In genomic region chr19:42224940-42225717, GRCh38 we compare ENCODE assay signal across 28 cellular contexts.
"Had no signal": no experiment of that assay in that cellular context is flagged by ENCODE, and none has a peak within 500 bp of the region (broad histone marks: within the 10 kb centered on the region; RNA-seq: fewer than 3 reads in every experiment).

No MANE protein-coding gene starts in this region.

- DNase-seq: activated B cell treated with CpG ODN at 0.5 μM for 24 hours; activated CD4-positive, alpha-beta T cell treated with anti-CD3 and anti-CD28 coated beads, Interleukin-2, amount 50 U/mL, for 1 hour; activated naive CD4-positive, alpha-beta T cell treated with anti-CD3 and anti-CD28 coated beads for 36 hours; activated naive CD8-positive, alpha-beta T cell treated with anti-CD3 and anti-CD28 coated beads, Interleukin-2, amount 10 ng/mL, durations not matched to agents 7 days and 5 days; activated T-cell treated with anti-CD3 and anti-CD28 coated beads for 4 hours; activated T-cell treated with anti-CD3 and anti-CD28 coated beads, Interleukin-2, amount 50 U/mL, for 72 hours; brain microvascular endothelial cell; dorsolateral prefrontal cortex; effector memory CD4-positive, alpha-beta T cell; heart left ventricle; kidney glomerular epithelial cell; lower lobe of right lung; mesenchymal stem cell; naive thymus-derived CD8-positive, alpha-beta T cell; right cardiac atrium; stimulated activated CD4-positive, alpha-beta T cell treated with anti-CD3 and anti-CD28 coated beads, Interleukin-2, amount 100 ng/mL, for 48 hours; stimulated activated naive CD8-positive, alpha-beta T cell treated with anti-CD3 and anti-CD28 coated beads, Interleukin-15, Interleukin-2, amounts not matched to agents 100 U/mL and 50 U/mL, for 24 hours; T-cell; uterus had no signal

- H3K4me3 ChIP-seq: ascending aorta, coronary artery, dorsolateral prefrontal cortex, gastroesophageal sphincter, heart left ventricle, left lung, lower lobe of right lung, neural progenitor cell, thoracic aorta, uterus had no signal

- H3K27ac ChIP-seq: ascending aorta, brain microvascular endothelial cell, coronary artery, dorsolateral prefrontal cortex, gastroesophageal sphincter, heart left ventricle, left lung, lower lobe of right lung, neural progenitor cell, thoracic aorta, uterus had no signal

- H3K9ac ChIP-seq: neural progenitor cell had no signal

- H3K9me3 ChIP-seq: ascending aorta, gastroesophageal sphincter, heart left ventricle, left lung, lower lobe of right lung, thoracic aorta, uterus had no signal

- H3K4me3 Mint-ChIP-seq: activated B cell treated with CpG ODN at 0.5 μM for 24 hours; activated naive CD4-positive, alpha-beta T cell treated with anti-CD3 and anti-CD28 coated beads for 36 hours; activated naive CD8-positive, alpha-beta T cell treated with anti-CD3 and anti-CD28 coated beads, Interleukin-2, amount 10 ng/mL, durations not matched to agents 7 days and 5 days; activated T-cell treated with anti-CD3 and anti-CD28 coated beads, Interleukin-2, amount 50 U/mL, for 72 hours; naive thymus-derived CD8-positive, alpha-beta T cell; neural progenitor cell; T-cell; T-helper 2 cell treated with Interferon-gamma antibody and Interleukin-4, amounts not matched to agents 5 μg/mL and 100 μg/mL, for 36 hours; type B pancreatic cell had no signal

- H3K9me3 Mint-ChIP-seq: activated B cell treated with CpG ODN at 0.5 μM for 24 hours; activated naive CD4-positive, alpha-beta T cell treated with anti-CD3 and anti-CD28 coated beads for 36 hours; activated naive CD8-positive, alpha-beta T cell treated with anti-CD3 and anti-CD28 coated beads, Interleukin-2, amount 10 ng/mL, durations not matched to agents 7 days and 5 days; activated T-cell treated with anti-CD3 and anti-CD28 coated beads, Interleukin-2, amount 50 U/mL, for 72 hours; naive thymus-derived CD8-positive, alpha-beta T cell; neural progenitor cell; T-cell; T-helper 2 cell treated with Interferon-gamma antibody and Interleukin-4, amounts not matched to agents 5 μg/mL and 100 μg/mL, for 36 hours; type B pancreatic cell had no signal

- FAIRE-seq: endothelial cell of umbilical vein had no signal

- H3K27me3 Mint-ChIP-seq: activated B cell treated with CpG ODN at 0.5 μM for 24 hours; activated naive CD8-positive, alpha-beta T cell treated with anti-CD3 and anti-CD28 coated beads, Interleukin-2, amount 10 ng/mL, durations not matched to agents 7 days and 5 days; naive thymus-derived CD8-positive, alpha-beta T cell; T-cell; type B pancreatic cell had no signal

- ATAC-seq: activated T-cell treated with anti-CD3 and anti-CD28 coated beads, Interleukin-2, amount 50 U/mL, for 72 hours; gastroesophageal sphincter; heart left ventricle; left lung; lower lobe of right lung; naive thymus-derived CD8-positive, alpha-beta T cell; right cardiac atrium; stimulated activated naive CD8-positive, alpha-beta T cell treated with anti-CD3 and anti-CD28 coated beads, Interleukin-15, Interleukin-2, amounts not matched to agents 100 U/mL and 50 U/mL, for 24 hours; T-cell had no signal

- H3K36me3 ChIP-seq: neural progenitor cell, uterus had no signal

- H3K27ac Mint-ChIP-seq: activated B cell treated with CpG ODN at 0.5 μM for 24 hours; activated naive CD4-positive, alpha-beta T cell treated with anti-CD3 and anti-CD28 coated beads for 36 hours; activated naive CD8-positive, alpha-beta T cell treated with anti-CD3 and anti-CD28 coated beads, Interleukin-2, amount 10 ng/mL, durations not matched to agents 7 days and 5 days; activated T-cell treated with anti-CD3 and anti-CD28 coated beads, Interleukin-2, amount 50 U/mL, for 72 hours; neural progenitor cell; T-helper 2 cell treated with Interferon-gamma antibody and Interleukin-4, amounts not matched to agents 5 μg/mL and 100 μg/mL, for 36 hours; type B pancreatic cell had no signal

- H3K27me3 ChIP-seq: ascending aorta, brain microvascular endothelial cell, dorsolateral prefrontal cortex, gastroesophageal sphincter, heart left ventricle, left lung, neural progenitor cell, uterus had no signal
